1 cellular context compared by ENCODE assay signal in the genomic region with DNA sequence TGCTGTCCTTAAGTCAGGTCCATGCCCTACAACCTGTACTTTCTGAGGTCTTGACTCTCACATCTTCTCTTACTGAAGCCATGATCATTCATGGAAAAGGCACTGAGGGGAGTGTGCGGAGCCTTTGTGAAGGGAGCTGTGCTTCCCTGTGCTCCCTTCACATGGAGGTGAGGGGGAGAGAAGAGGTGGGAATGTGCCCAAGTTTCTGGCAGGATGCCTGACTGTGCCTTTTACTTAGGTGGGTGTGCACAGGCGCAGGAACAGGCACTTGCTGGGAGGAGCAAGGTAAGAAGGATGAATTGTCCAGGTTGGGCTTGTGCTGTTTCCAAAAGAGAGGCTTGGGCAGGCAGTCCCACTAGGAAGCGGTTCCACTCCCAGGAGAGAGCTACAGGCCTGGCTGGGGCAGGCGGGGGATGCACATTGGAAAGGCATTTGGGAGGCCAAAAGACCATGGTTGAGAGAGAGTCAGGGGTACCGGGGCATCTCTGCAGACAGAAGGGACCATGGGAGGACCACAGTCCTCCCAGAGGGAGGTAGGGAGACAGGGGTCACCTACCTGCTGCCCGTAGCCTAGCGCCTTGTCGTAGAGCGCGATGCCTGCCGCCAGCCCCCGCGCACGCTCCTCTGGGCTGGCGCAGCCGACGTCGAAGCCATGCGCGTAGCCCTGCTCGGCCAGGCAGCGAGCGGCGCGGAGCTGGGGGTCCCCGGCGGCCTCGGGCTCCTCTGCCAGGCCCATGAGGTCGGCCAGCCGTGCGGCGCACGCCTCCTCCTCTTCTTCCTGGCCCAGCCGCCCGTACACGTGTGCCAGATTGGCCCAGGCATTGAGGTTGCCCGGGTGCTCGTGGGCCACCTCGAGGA.
TF ChIP-seq lines count a peak whose summit lies in the region.

No MANE protein-coding gene starts in this region.

TF ChIP-seq in GM12878, 131 proteins besides CTCF, POLR2A, EP300 and RAD21:
- TF ChIP-seq TCF3 (IDR thresholded peaks at IDR 0.05; ENCODE audit: borderline replicate concordance, insufficient read depth, low read depth, low read length) (no peak), SMAD5 (IDR thresholded peaks at IDR 0.05; ENCODE audit: low read depth) (no peak), CREM (IDR thresholded peaks at IDR 0.05; ENCODE audit: low read depth) (no peak), NFIC (IDR thresholded peaks at IDR 0.05; ENCODE audit: low read depth, low read length) (no peak), HDGF (IDR thresholded peaks at IDR 0.05) (no peak), GATAD2B (conservative IDR thresholded peaks at IDR 0.05; ENCODE audit: low read depth) (no peak), CHD2 (IDR thresholded peaks at IDR 0.05; ENCODE audit: borderline replicate concordance, low read depth, low read length) (no peak), CHD1 (IDR thresholded peaks at IDR 0.05; ENCODE audit: low read depth, low read length) (no peak), YY1 (IDR thresholded peaks at IDR 0.05; ENCODE audit: low read depth, low read length) (no peak), SIN3A (IDR thresholded peaks at IDR 0.05; ENCODE audit: low read depth, low read length) (no peak), CEBPB (IDR thresholded peaks at IDR 0.05; ENCODE audit: borderline replicate concordance in 1 of 2, low read depth in 2 of 2, low read length in 2 of 2) (no peak), RUNX3 (IDR thresholded peaks at IDR 0.05; ENCODE audit: low read length) (no peak), ZNF274 (IDR thresholded peaks at IDR 0.05; ENCODE audit: insufficient read depth, insufficient read length) (no peak), ZNF217 (IDR thresholded peaks at IDR 0.05) (no peak)
- TF ChIP-seq, protein P1, sequence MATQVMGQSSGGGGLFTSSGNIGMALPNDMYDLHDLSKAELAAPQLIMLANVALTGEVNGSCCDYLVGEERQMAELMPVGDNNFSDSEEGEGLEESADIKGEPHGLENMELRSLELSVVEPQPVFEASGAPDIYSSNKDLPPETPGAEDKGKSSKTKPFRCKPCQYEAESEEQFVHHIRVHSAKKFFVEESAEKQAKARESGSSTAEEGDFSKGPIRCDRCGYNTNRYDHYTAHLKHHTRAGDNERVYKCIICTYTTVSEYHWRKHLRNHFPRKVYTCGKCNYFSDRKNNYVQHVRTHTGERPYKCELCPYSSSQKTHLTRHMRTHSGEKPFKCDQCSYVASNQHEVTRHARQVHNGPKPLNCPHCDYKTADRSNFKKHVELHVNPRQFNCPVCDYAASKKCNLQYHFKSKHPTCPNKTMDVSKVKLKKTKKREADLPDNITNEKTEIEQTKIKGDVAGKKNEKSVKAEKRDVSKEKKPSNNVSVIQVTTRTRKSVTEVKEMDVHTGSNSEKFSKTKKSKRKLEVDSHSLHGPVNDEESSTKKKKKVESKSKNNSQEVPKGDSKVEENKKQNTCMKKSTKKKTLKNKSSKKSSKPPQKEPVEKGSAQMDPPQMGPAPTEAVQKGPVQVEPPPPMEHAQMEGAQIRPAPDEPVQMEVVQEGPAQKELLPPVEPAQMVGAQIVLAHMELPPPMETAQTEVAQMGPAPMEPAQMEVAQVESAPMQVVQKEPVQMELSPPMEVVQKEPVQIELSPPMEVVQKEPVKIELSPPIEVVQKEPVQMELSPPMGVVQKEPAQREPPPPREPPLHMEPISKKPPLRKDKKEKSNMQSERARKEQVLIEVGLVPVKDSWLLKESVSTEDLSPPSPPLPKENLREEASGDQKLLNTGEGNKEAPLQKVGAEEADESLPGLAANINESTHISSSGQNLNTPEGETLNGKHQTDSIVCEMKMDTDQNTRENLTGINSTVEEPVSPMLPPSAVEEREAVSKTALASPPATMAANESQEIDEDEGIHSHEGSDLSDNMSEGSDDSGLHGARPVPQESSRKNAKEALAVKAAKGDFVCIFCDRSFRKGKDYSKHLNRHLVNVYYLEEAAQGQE (IDR thresholded peaks at IDR 0.05; ENCODE audit: low read depth, low read length): no peak
- TF ChIP-seq, protein P2, sequence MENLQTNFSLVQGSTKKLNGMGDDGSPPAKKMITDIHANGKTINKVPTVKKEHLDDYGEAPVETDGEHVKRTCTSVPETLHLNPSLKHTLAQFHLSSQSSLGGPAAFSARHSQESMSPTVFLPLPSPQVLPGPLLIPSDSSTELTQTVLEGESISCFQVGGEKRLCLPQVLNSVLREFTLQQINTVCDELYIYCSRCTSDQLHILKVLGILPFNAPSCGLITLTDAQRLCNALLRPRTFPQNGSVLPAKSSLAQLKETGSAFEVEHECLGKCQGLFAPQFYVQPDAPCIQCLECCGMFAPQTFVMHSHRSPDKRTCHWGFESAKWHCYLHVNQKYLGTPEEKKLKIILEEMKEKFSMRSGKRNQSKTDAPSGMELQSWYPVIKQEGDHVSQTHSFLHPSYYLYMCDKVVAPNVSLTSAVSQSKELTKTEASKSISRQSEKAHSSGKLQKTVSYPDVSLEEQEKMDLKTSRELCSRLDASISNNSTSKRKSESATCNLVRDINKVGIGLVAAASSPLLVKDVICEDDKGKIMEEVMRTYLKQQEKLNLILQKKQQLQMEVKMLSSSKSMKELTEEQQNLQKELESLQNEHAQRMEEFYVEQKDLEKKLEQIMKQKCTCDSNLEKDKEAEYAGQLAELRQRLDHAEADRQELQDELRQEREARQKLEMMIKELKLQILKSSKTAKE (IDR thresholded peaks at IDR 0.05; ENCODE audit: low read depth, poor library complexity, severe bottlenecking): no peak
- TF ChIP-seq, protein P3, sequence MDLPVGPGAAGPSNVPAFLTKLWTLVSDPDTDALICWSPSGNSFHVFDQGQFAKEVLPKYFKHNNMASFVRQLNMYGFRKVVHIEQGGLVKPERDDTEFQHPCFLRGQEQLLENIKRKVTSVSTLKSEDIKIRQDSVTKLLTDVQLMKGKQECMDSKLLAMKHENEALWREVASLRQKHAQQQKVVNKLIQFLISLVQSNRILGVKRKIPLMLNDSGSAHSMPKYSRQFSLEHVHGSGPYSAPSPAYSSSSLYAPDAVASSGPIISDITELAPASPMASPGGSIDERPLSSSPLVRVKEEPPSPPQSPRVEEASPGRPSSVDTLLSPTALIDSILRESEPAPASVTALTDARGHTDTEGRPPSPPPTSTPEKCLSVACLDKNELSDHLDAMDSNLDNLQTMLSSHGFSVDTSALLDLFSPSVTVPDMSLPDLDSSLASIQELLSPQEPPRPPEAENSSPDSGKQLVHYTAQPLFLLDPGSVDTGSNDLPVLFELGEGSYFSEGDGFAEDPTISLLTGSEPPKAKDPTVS (IDR thresholded peaks at IDR 0.05; ENCODE audit: low read depth, low read length): no peak
- TF ChIP-seq, protein P4, sequence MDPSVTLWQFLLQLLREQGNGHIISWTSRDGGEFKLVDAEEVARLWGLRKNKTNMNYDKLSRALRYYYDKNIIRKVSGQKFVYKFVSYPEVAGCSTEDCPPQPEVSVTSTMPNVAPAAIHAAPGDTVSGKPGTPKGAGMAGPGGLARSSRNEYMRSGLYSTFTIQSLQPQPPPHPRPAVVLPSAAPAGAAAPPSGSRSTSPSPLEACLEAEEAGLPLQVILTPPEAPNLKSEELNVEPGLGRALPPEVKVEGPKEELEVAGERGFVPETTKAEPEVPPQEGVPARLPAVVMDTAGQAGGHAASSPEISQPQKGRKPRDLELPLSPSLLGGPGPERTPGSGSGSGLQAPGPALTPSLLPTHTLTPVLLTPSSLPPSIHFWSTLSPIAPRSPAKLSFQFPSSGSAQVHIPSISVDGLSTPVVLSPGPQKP (IDR thresholded peaks at IDR 0.05; ENCODE audit: low read depth, low read length): no peak
- TF ChIP-seq, protein P5, sequence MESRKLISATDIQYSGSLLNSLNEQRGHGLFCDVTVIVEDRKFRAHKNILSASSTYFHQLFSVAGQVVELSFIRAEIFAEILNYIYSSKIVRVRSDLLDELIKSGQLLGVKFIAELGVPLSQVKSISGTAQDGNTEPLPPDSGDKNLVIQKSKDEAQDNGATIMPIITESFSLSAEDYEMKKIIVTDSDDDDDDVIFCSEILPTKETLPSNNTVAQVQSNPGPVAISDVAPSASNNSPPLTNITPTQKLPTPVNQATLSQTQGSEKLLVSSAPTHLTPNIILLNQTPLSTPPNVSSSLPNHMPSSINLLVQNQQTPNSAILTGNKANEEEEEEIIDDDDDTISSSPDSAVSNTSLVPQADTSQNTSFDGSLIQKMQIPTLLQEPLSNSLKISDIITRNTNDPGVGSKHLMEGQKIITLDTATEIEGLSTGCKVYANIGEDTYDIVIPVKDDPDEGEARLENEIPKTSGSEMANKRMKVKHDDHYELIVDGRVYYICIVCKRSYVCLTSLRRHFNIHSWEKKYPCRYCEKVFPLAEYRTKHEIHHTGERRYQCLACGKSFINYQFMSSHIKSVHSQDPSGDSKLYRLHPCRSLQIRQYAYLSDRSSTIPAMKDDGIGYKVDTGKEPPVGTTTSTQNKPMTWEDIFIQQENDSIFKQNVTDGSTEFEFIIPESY (IDR thresholded peaks at IDR 0.05): no peak
TF ChIP-seq in GM12878: peak in this region for 0.
